In the genomic region with DNA sequence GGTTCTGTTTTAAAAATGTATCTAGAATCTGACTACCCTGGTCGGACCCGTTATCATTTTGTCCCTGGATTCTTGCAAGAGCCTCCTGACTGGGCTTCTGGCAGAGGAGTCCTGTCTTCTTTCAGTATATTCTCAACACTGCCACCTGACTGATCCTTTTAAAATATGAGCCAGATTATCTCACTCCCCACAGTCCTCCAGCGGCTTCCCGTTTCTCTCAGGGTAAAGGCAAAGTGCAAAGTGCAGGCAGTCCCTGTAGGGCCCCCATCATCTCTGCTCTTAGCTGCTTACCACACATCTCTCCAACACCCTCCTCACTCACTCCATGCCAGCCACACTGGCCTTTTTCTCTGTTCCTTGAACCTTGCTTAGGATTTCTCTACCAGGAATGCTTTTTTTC, we compare ENCODE assay signal across 8 cellular contexts. TPM values are rescaled to one million over a fixed set of nuclear protein-coding genes. Genes with fewer than 3 reads are reported as not detected.
DNase-seq lines count a peak whose midpoint lies in the region; ATAC-seq and TF ChIP-seq lines count a peak whose summit lies in the region.

No MANE protein-coding gene starts in this region.

- no peak overlapping the region for H4K91ac ChIP-seq in H9 (ENCODE audit: insufficient read length, low read depth, low read length)

- no peak for DNase-seq in CD4-positive, alpha-beta memory T cell
- DNase-seq in SK-N-DZ (ENCODE audit: low spot score) (peak; percentile 26), osteoblast (ENCODE audit: insufficient read length, low spot score, missing footprints) (no peak), H4 (ENCODE audit: low spot score) (no peak), activated gamma-delta T cell (lab: John Stamatoyannopoulos, UW) (no peak), H9 (no peak), GM19238 (ENCODE audit: insufficient read length, low spot score) (no peak)

- no peak overlapping the region for H3K18ac ChIP-seq in H9 (ENCODE audit: insufficient read length, low read depth, low read length)

- H2BK120ac ChIP-seq in H9 (ENCODE audit: low read depth, low read length, poor library complexity, severe bottlenecking), result no peak overlapping the region

- no peaks in the 10 kb centered on the region for H3K9me3 Mint-ChIP-seq in CD4-positive, alpha-beta memory T cell
- H3K9me3 Mint-ChIP-seq in H9, result no peaks in the 10 kb centered on the region

- H3K36me3 Mint-ChIP-seq in CD4-positive, alpha-beta memory T cell, result peaks cover 16 to 36% of the 10 kb centered on the region in 2 donors
- H3K36me3 Mint-ChIP-seq in H9 (ENCODE audit: insufficient read depth in 1 of 3, low read depth in 3 of 3), result no peaks in the 10 kb centered on the region

- CTCF ChIA-PET in CD4-positive, alpha-beta memory T cell (lab: Charles Lee; ENCODE audit: partially characterized antibody), result interaction anchor here (0.8 kb wide), 1 partner anchor 14 kb away, joined by 3 read pairs; no protein-coding TSS in a partner anchor

- TF ChIP-seq CTCF in osteoblast (IDR thresholded peaks at IDR 0.05; ENCODE audit: extremely low read depth, low read depth, low read length), result no peak
- TF ChIP-seq CTCF in H9 (conservative IDR thresholded peaks at IDR 0.05), result no peak

- H3K27ac ChIP-seq in CD4-positive, alpha-beta memory T cell (ENCODE audit: low read depth, low read length), result no peak overlapping the region
- peak overlapping the region; percentile 93 for H3K27ac ChIP-seq in osteoblast (ENCODE audit: low read depth, low read length)
- no peak overlapping the region for H3K27ac ChIP-seq in H9 (ENCODE audit: insufficient read length, low read depth, low read length)

- H4K20me1 ChIP-seq in osteoblast (ENCODE audit: insufficient read depth, low read length), result no peaks in the 10 kb centered on the region
- no peaks in the 10 kb centered on the region for H4K20me1 ChIP-seq in H9 (ENCODE audit: control insufficient read depth, insufficient read depth, insufficient read length)

- H3K56ac ChIP-seq in H9 (ENCODE audit: insufficient read length, low read depth, low read length), result no peak overlapping the region

- peak overlapping the region in 6 of 7 donors; percentile 3 to 91 (median 53) for H3K27ac Mint-ChIP-seq in CD4-positive, alpha-beta memory T cell
- H3K27ac Mint-ChIP-seq in H9, result 0 out of 7 replicates have a peak overlapping the region, but pooled peaks of 1 of the 3 experiments have one; percentile 7

- H3K27me3 ChIP-seq in CD4-positive, alpha-beta memory T cell (ENCODE audit: insufficient read depth, low read length), result no peaks in the 10 kb centered on the region
- no peaks in the 10 kb centered on the region for H3K27me3 ChIP-seq in osteoblast (ENCODE audit: insufficient read depth, low read length)
- no peaks in the 10 kb centered on the region for H3K27me3 ChIP-seq in H9 (ENCODE audit: insufficient read depth, low read length)

- H3K4me2 ChIP-seq in osteoblast (ENCODE audit: insufficient read depth, low read length) (peak overlapping the region; percentile 56), H9 (ENCODE audit: insufficient read depth, insufficient read length, low read length) (no peak overlapping the region)

- no peaks in the 10 kb centered on the region for H3K27me3 Mint-ChIP-seq in CD4-positive, alpha-beta memory T cell
- H3K27me3 Mint-ChIP-seq in H9 (ENCODE audit: low read depth), result peaks cover 3% of the 10 kb centered on the region; the same call in 1 of the 2 replicates

- no peak overlapping the region for H3K14ac ChIP-seq in H9 (ENCODE audit: insufficient read depth, low read length)

- peak; percentile 22 for ATAC-seq in esophagus mucosa

- H3K23me2 ChIP-seq in H9 (ENCODE audit: insufficient read length, low read depth, low read length, poor library complexity, severe bottlenecking), result no peaks in the 10 kb centered on the region

- no peaks in the 10 kb centered on the region for H3K9me3 ChIP-seq in CD4-positive, alpha-beta memory T cell (ENCODE audit: control insufficient read depth in 1 of 2, low read length in 2 of 2)
- H3K9me3 ChIP-seq in osteoblast (ENCODE audit: low read depth, low read length) (no peaks in the 10 kb centered on the region), H9 (ENCODE audit: control insufficient read depth, low read depth, low read length) (no peaks in the 10 kb centered on the region)

- H2AFZ ChIP-seq in osteoblast (ENCODE audit: low read length) (no peak overlapping the region), H9 (ENCODE audit: low read length) (no peak overlapping the region)

- peak overlapping the region in 1 of 8 donors; percentile 46 for H3K4me3 Mint-ChIP-seq in CD4-positive, alpha-beta memory T cell
- no peak overlapping the region for H3K4me3 Mint-ChIP-seq in H9

- no peak overlapping the region for H3T11ph ChIP-seq in H9 (ENCODE audit: low read length)

- no peak overlapping the region for H2BK15ac ChIP-seq in H9 (ENCODE audit: low read depth, low read length)

- no peak overlapping the region for H4K8ac ChIP-seq in H9 (replicated peaks; ENCODE audit: insufficient read length, low read depth, low read length)

- POLR2A ChIA-PET in CD4-positive, alpha-beta memory T cell (lab: Charles Lee; ENCODE audit: partially characterized antibody), result interaction anchor here (0.6 kb wide), 1 partner anchor 169 kb away, joined by 5 read pairs; no protein-coding TSS in a partner anchor

- H3K4me1 ChIP-seq in CD4-positive, alpha-beta memory T cell (ENCODE audit: insufficient read depth, low read length), result peaks cover 55% of the 10 kb centered on the region
- H3K4me1 ChIP-seq in osteoblast (ENCODE audit: insufficient read depth, low read length), result peaks cover 54% of the 10 kb centered on the region
- no peaks in the 10 kb centered on the region; the same call in 1 of the 2 replicates for H3K4me1 ChIP-seq in H9 (ENCODE audit: insufficient read depth, low read length)

- no peak overlapping the region for H3K4ac ChIP-seq in H9 (ENCODE audit: low read depth, low read length)

- no CpG with 5 or more reads among the region's 4 CpGs for WGBS in H9 (ENCODE audit: extremely low coverage, insufficient read length, low lambda C conversion rate)

- no peak overlapping the region for H2BK12ac ChIP-seq in H9 (ENCODE audit: insufficient read length, low read depth, low read length)

- H4K5ac ChIP-seq in H9 (ENCODE audit: insufficient read length, low read depth, low read length), result no peak overlapping the region

- peaks cover 50 to 80% (median 62%) of the 10 kb centered on the region in 4 donors for H3K4me1 Mint-ChIP-seq in CD4-positive, alpha-beta memory T cell
- peaks cover 19 to 40% of the 10 kb centered on the region in 2 experiments for H3K4me1 Mint-ChIP-seq in H9

- no peak overlapping the region for H3K9ac ChIP-seq in H9 (ENCODE audit: extremely low read depth, insufficient read length, low read length)

- peaks cover 57% of the 10 kb centered on the region for H3K79me2 ChIP-seq in osteoblast (ENCODE audit: insufficient read depth, low read length)
- H3K79me2 ChIP-seq in H9 (ENCODE audit: insufficient read depth, low read length), result no peaks in the 10 kb centered on the region

- no peak overlapping the region for H3K4me3 ChIP-seq in CD4-positive, alpha-beta memory T cell (ENCODE audit: low read length in 2 of 2)
- H3K4me3 ChIP-seq in osteoblast (ENCODE audit: insufficient read depth, low read length), result no peak overlapping the region

- H3K36me3 ChIP-seq in CD4-positive, alpha-beta memory T cell (ENCODE audit: insufficient read depth, low read length), result no peaks in the 10 kb centered on the region
- H3K36me3 ChIP-seq in osteoblast (ENCODE audit: insufficient read depth, low read length), result no peaks in the 10 kb centered on the region

- H2BK20ac ChIP-seq in H9 (ENCODE audit: low read depth, low read length, poor library complexity, severe bottlenecking), result no peak overlapping the region

- no peak overlapping the region for H3K23ac ChIP-seq in H9 (ENCODE audit: insufficient read length, low read depth, low read length)

- intact Hi-C loops in CD4-positive, alpha-beta memory T cell (cut with micrococcal nuclease), result no loop called here

- no peak overlapping the region for H2BK5ac ChIP-seq in H9 (ENCODE audit: insufficient read length, low read length)

- H3K79me1 ChIP-seq in H9 (ENCODE audit: insufficient read depth, low read depth, low read length, poor library complexity, severe bottlenecking), result no peaks in the 10 kb centered on the region

- no peak overlapping the region for H2AK5ac ChIP-seq in H9 (ENCODE audit: insufficient read length, low read length)

RNA-seq across cellular contexts. Expression of a gene that starts 28.5 kb away (rescaled TPM):
- 10 to 100 TPM; 72.2 to 75.5 TPM for total RNA-seq in CD4-positive, alpha-beta memory T cell
- 10 to 100 TPM; 14.5 to 40.5 TPM for polyA plus RNA-seq in CD4-positive, alpha-beta memory T cell
- 9.0 and 9.3 TPM in 2 replicates for polyA plus RNA-seq in SK-N-DZ (2014; cell fraction: cytosol; rRNA removed)
- 5.4 and 8.0 TPM in 2 replicates for polyA plus RNA-seq in SK-N-DZ (2014; cell fraction: nucleus; rRNA removed)
- total RNA-seq in esophagus mucosa (13.0 TPM), osteoblast (25.0 and 29.2 TPM in 2 replicates), H9 (2021) (3.9 TPM in 2 replicates)
- total RNA-seq in H4 (2014; rRNA removed; shearing (Covaris generic)), result 6.8 and 6.9 TPM in 2 replicates
